13 cellular contexts compared by ENCODE assay signal in genomic region chr10:120131183-120131582, GRCh38.
DNase-seq lines count a peak whose midpoint lies in the region; ATAC-seq and TF ChIP-seq lines count a peak whose summit lies in the region.
"Had no signal": no experiment of that assay in that cellular context is flagged by ENCODE, and none has a peak within 500 bp of the region (broad histone marks: within the 10 kb centered on the region; RNA-seq: fewer than 3 reads in every experiment).

No MANE protein-coding gene starts in this region.

- H3K4me3 Mint-ChIP-seq in activated CD8-positive, alpha-beta T cell treated with anti-CD3 and anti-CD28 coated beads for 36 hours, result no peak overlapping the region
- H3K4me3 Mint-ChIP-seq in activated CD4-positive, alpha-beta memory T cell treated with anti-CD3 and anti-CD28 coated beads, Interleukin-2, amount 10 ng/mL, durations not matched to agents 7 days and 5 days, result no peak overlapping the region
- H3K4me3 Mint-ChIP-seq: activated naive CD8-positive, alpha-beta T cell had no signal

- TF ChIP-seq EP300 in Ishikawa (IDR thresholded peaks at IDR 0.05; ENCODE audit: borderline replicate concordance), result no peak

- H3K27ac ChIP-seq in iPS DF 6.9 (ENCODE audit: low read length), result no peak overlapping the region
- H3K27ac ChIP-seq: HL-60, WERI-Rb-1 had no signal

- H3K9me3 Mint-ChIP-seq in activated CD8-positive, alpha-beta T cell treated with anti-CD3 and anti-CD28 coated beads for 36 hours, result no peaks in the 10 kb centered on the region
- H3K9me3 Mint-ChIP-seq in activated CD4-positive, alpha-beta memory T cell treated with anti-CD3 and anti-CD28 coated beads, Interleukin-2, amount 10 ng/mL, durations not matched to agents 7 days and 5 days, result no peaks in the 10 kb centered on the region

- no peak for ATAC-seq in activated CD8-positive, alpha-beta T cell treated with anti-CD3 and anti-CD28 coated beads for 36 hours
- ATAC-seq in HG03571 (IDR thresholded peaks at IDR 0.05; ENCODE audit: unreplicated experiment), result no peak
- ATAC-seq in GM21515 (IDR thresholded peaks at IDR 0.05; ENCODE audit: unreplicated experiment), result no peak

- intact Hi-C loops in activated CD8-positive, alpha-beta T cell treated with anti-CD3 and anti-CD28 coated beads for 36 hours (cut with micrococcal nuclease), result no loop called here

- H3K4me3 ChIP-seq in iPS DF 6.9 (ENCODE audit: low read length), result no peak overlapping the region

- POLR2A ChIA-PET in activated CD8-positive, alpha-beta T cell treated with anti-CD3 and anti-CD28 coated beads for 36 hours (lab: Charles Lee), result no interaction called here
- POLR2A ChIA-PET in activated CD4-positive, alpha-beta memory T cell treated with anti-CD3 and anti-CD28 coated beads, Interleukin-2, amount 10 ng/mL, durations not matched to agents 7 days and 5 days (lab: Charles Lee), result no interaction called here

- peak; percentile 14; the same call in 1 of the 2 replicates for TF ChIP-seq RAD21 in Ishikawa (IDR thresholded peaks at IDR 0.05; ENCODE audit: low read depth)

- CTCF ChIA-PET in activated CD8-positive, alpha-beta T cell treated with anti-CD3 and anti-CD28 coated beads for 36 hours (lab: Charles Lee), result interaction anchor here (0.6 kb wide), 1 partner anchor 21 kb away, joined by 3 read pairs; no protein-coding TSS in a partner anchor
- CTCF ChIA-PET in activated CD4-positive, alpha-beta memory T cell treated with anti-CD3 and anti-CD28 coated beads, Interleukin-2, amount 10 ng/mL, durations not matched to agents 7 days and 5 days (lab: Charles Lee), result no interaction called here

- TF ChIP-seq CTCF in activated CD8-positive, alpha-beta T cell treated with anti-CD3 and anti-CD28 coated beads for 36 hours (IDR thresholded peaks at IDR 0.05), result no peak

- no peaks in the 10 kb centered on the region for H3K27me3 ChIP-seq in iPS DF 6.9 (ENCODE audit: control insufficient read depth, insufficient read depth, low read length)

- peaks cover 8% of the 10 kb centered on the region; the same call in 1 of the 2 replicates for H3K4me1 ChIP-seq in iPS DF 6.9 (ENCODE audit: control insufficient read depth, insufficient read depth, low read length)

- WGBS in iPS DF 6.9 (ENCODE audit: insufficient coverage, insufficient read length), result no CpG with 5 or more reads among the region's 3 CpGs

- H3K36me3 Mint-ChIP-seq in activated CD8-positive, alpha-beta T cell treated with anti-CD3 and anti-CD28 coated beads for 36 hours (ENCODE audit: low read depth), result no peaks in the 10 kb centered on the region
- H3K36me3 Mint-ChIP-seq in activated CD4-positive, alpha-beta memory T cell treated with anti-CD3 and anti-CD28 coated beads, Interleukin-2, amount 10 ng/mL, durations not matched to agents 7 days and 5 days (ENCODE audit: low read depth), result no peaks in the 10 kb centered on the region
- H3K36me3 Mint-ChIP-seq: activated naive CD8-positive, alpha-beta T cell had no signal

- H3K9me3 ChIP-seq in iPS DF 6.9 (ENCODE audit: control insufficient read depth, insufficient read depth, low read length), result no peaks in the 10 kb centered on the region

- no peak overlapping the region for H3K27ac Mint-ChIP-seq in activated CD8-positive, alpha-beta T cell treated with anti-CD3 and anti-CD28 coated beads for 36 hours
- H3K27ac Mint-ChIP-seq in activated CD4-positive, alpha-beta memory T cell treated with anti-CD3 and anti-CD28 coated beads, Interleukin-2, amount 10 ng/mL, durations not matched to agents 7 days and 5 days, result no peak overlapping the region
- H3K27ac Mint-ChIP-seq: activated naive CD8-positive, alpha-beta T cell had no signal

- H3K36me3 ChIP-seq in iPS DF 6.9 (ENCODE audit: control insufficient read depth, insufficient read depth, low read length), result no peaks in the 10 kb centered on the region
- H3K36me3 ChIP-seq: WERI-Rb-1 had no signal

- no peaks in the 10 kb centered on the region for H3K4me1 Mint-ChIP-seq in activated CD8-positive, alpha-beta T cell treated with anti-CD3 and anti-CD28 coated beads for 36 hours (ENCODE audit: low read depth)
- no peaks in the 10 kb centered on the region for H3K4me1 Mint-ChIP-seq in activated CD4-positive, alpha-beta memory T cell treated with anti-CD3 and anti-CD28 coated beads, Interleukin-2, amount 10 ng/mL, durations not matched to agents 7 days and 5 days

- H3K27me3 Mint-ChIP-seq in activated CD8-positive, alpha-beta T cell treated with anti-CD3 and anti-CD28 coated beads for 36 hours, result peaks cover 14% of the 10 kb centered on the region
- peaks cover 2% of the 10 kb centered on the region for H3K27me3 Mint-ChIP-seq in activated CD4-positive, alpha-beta memory T cell treated with anti-CD3 and anti-CD28 coated beads, Interleukin-2, amount 10 ng/mL, durations not matched to agents 7 days and 5 days

- peak; percentile 13 for DNase-seq in AG20443 (ENCODE audit: low spot score)
- DNase-seq in activated CD8-positive, alpha-beta T cell treated with anti-CD3 and anti-CD28 coated beads for 36 hours, result peak; percentile 13
- DNase-seq in iPS DF 6.9 (ENCODE audit: low read depth, low spot score), result peak; percentile 68
- DNase-seq in activated CD4-positive, alpha-beta memory T cell treated with anti-CD3 and anti-CD28 coated beads, Interleukin-2, amount 10 ng/mL, durations not matched to agents 7 days and 5 days, result no peak
- no peak for DNase-seq in stimulated activated naive CD4-positive, alpha-beta T cell (lab: John Stamatoyannopoulos, UW)
- DNase-seq: NCI-H82; stimulated activated naive CD4-positive, alpha-beta T cell treated with Interleukin-2 at 50 U/mL for 16 hours; WERI-Rb-1 had no signal

TF ChIP-seq in Ishikawa, 13 proteins besides CTCF, POLR2A, EP300 and RAD21:
- TF ChIP-seq FOXM1 (IDR thresholded peaks at IDR 0.05; ENCODE audit: borderline replicate concordance, low read depth) (no peak), REST (IDR thresholded peaks at IDR 0.05; ENCODE audit: low read depth) (peak; percentile 96)

Comparison
In these comparisons a context has a peak if more than half of its experiments do, and no peak if none do; other contexts are left out.
1. DNase-seq: peak in AG20443 (single experiment), activated CD8-positive, alpha-beta T cell treated with anti-CD3 and anti-CD28 coated beads for 36 hours (single experiment) and iPS DF 6.9 (single experiment); none in activated CD4-positive, alpha-beta memory T cell treated with anti-CD3 and anti-CD28 coated beads, Interleukin-2, amount 10 ng/mL, durations not matched to agents 7 days and 5 days (single experiment) and stimulated activated naive CD4-positive, alpha-beta T cell (0 of 6).